Comparison of ENCODE assay signal across 10 cellular contexts in genomic region chr1:2468041-2468472, GRCh38. TPM values are rescaled to one million over a fixed set of nuclear protein-coding genes. Genes with fewer than 3 reads are reported as not detected.
A peak's percentile ranks its signal among the peaks of the same experiment; 100 is the strongest.
DNase-seq lines count a peak whose midpoint lies in the region; ATAC-seq and TF ChIP-seq lines count a peak whose summit lies in the region.
"Had no signal": no experiment of that assay in that cellular context is flagged by ENCODE, and none has a peak within 500 bp of the region (broad histone marks: within the 10 kb centered on the region; RNA-seq: fewer than 3 reads in every experiment).

No MANE protein-coding gene starts in this region.

- H3K27me3 ChIP-seq in heart left ventricle (peaks cover 29 to 86% (median 51%) of the 10 kb centered on the region in 9 donors), right atrium auricular region (peaks cover 0 to 17% of the 10 kb centered on the region in 2 donors), testis (no peaks in the 10 kb centered on the region)

- TF ChIP-seq CTCF in heart left ventricle (IDR thresholded peaks at IDR 0.05) (no peak), right atrium auricular region (IDR thresholded peaks at IDR 0.05) (no peak), testis (IDR thresholded peaks at IDR 0.05) (no peak)

- H3K4me1 ChIP-seq in heart left ventricle = peaks cover 0 to 4% (median 0%) of the 10 kb centered on the region in 12 donors
- H3K4me1 ChIP-seq in right atrium auricular region = no peaks in the 10 kb centered on the region
- peaks cover 3% of the 10 kb centered on the region for H3K4me1 ChIP-seq in testis

- ATAC-seq in heart left ventricle (peak in 1 of 4 donors; percentile 50), HG03039 (IDR thresholded peaks at IDR 0.05; ENCODE audit: unreplicated experiment) (no peak), GM18505 (IDR thresholded peaks at IDR 0.05; ENCODE audit: unreplicated experiment) (no peak)

- 18 to 24% (median 22%) methylated on average over 8 to 14 of the region's 14 CpGs for WGBS in heart left ventricle, 4 donors
- WGBS in testis, 2 donors = 34% methylated on average over 14 of the region's 14 CpGs; no CpG with 5 or more reads in 1 of the 2 donors

- no peak overlapping the region for H3K27ac ChIP-seq in heart left ventricle
- no peak overlapping the region for H3K27ac ChIP-seq in right atrium auricular region
- no peak overlapping the region for H3K27ac ChIP-seq in testis
- H3K27ac ChIP-seq: C4-2B, heart right ventricle had no signal

- intact Hi-C loops in heart left ventricle (cut with DNase I) = no loop called here
- intact Hi-C loops in testis (cut with DNase I; ENCODE audit: low total_unique reads) = no loop called here

- TF ChIP-seq POLR2A in heart left ventricle (IDR thresholded peaks at IDR 0.05) = no peak
- no peak for TF ChIP-seq POLR2A in testis (IDR thresholded peaks at IDR 0.05)
- TF ChIP-seq POLR2A in GM18505 (IDR thresholded peaks at IDR 0.05; ENCODE audit: borderline replicate concordance, extremely low read depth, insufficient read depth, insufficient read length) = no peak

- H3K9me3 ChIP-seq in heart left ventricle = no peaks in the 10 kb centered on the region
- no peaks in the 10 kb centered on the region for H3K9me3 ChIP-seq in right atrium auricular region
- no peaks in the 10 kb centered on the region for H3K9me3 ChIP-seq in testis
- H3K9me3 ChIP-seq: heart right ventricle had no signal

- H3K36me3 ChIP-seq in heart left ventricle = no peaks in the 10 kb centered on the region
- H3K36me3 ChIP-seq in right atrium auricular region = no peaks in the 10 kb centered on the region
- H3K36me3 ChIP-seq in testis (ENCODE audit: low read depth, missing control alignments) = no peaks in the 10 kb centered on the region
- H3K36me3 ChIP-seq: heart right ventricle had no signal

- H3K4me3 ChIP-seq in heart left ventricle (no peak overlapping the region), right atrium auricular region (no peak overlapping the region), testis (no peak overlapping the region)
- H3K4me3 ChIP-seq: heart right ventricle had no signal

- DNase-seq in heart left ventricle = peak in 3 of 5 donors; percentile 23 to 36 (median 30)
- no peak for DNase-seq in right atrium auricular region (ENCODE audit: low spot score)
- peak; percentile 76 for DNase-seq in activated CD8-positive, alpha-beta memory T cell treated with anti-CD3 and anti-CD28 coated beads for 24 hours
- DNase-seq in glomerular visceral epithelial cell (ENCODE audit: extremely low spot score) = peak; percentile 25
- DNase-seq in testis = peak; percentile 47
- DNase-seq in NCI-H526 (lab: John Stamatoyannopoulos, UW) = no peak

RNA-seq across cellular contexts. Expression of gene PLCH2, which starts 8.0 kb away (rescaled TPM):
- total RNA-seq in heart left ventricle = 1 to 10 TPM in 2 of 9 donors, under 1 TPM in 3, not detected in 4; 0.05 to 1.0 (median 0.36) TPM
- polyA plus RNA-seq in heart left ventricle = under 1 TPM; 0.04 to 0.08 TPM
- total RNA-seq in right atrium auricular region = under 1 TPM in 1 of 2 donors, not detected in 1; 0.12 TPM
- 1 to 10 TPM; 5.7 to 6.5 TPM for total RNA-seq in testis
- polyA plus RNA-seq in testis (ENCODE audit: insufficient read depth, low read depth, low replicate concordance) = 2.7 TPM

RNA-seq across cellular contexts. Expression of gene PEX10, which starts 55.7 kb away (rescaled TPM):
- total RNA-seq in heart left ventricle (10 to 100 TPM; 17.2 to 26.5 (median 18.9) TPM), right atrium auricular region (10 to 100 TPM; 16.2 to 17.4 TPM), testis (10 to 100 TPM; 50.4 to 52.8 TPM)
- polyA plus RNA-seq in heart left ventricle (10 to 100 TPM; 14.7 to 18.6 TPM), testis (ENCODE audit: insufficient read depth, low read depth, low replicate concordance) (49.5 TPM)

RNA-seq across cellular contexts. Expression of gene PANK4, which starts 58.3 kb away (rescaled TPM):
- total RNA-seq in heart left ventricle = 10 to 100 TPM; 27.2 to 43.0 (median 36.6) TPM
- polyA plus RNA-seq in heart left ventricle = 10 to 100 TPM; 31.4 to 33.1 TPM
- total RNA-seq in right atrium auricular region = 10 to 100 TPM; 27.0 to 41.5 TPM
- total RNA-seq in testis = 10 to 100 TPM; 65.9 to 84.7 TPM
- polyA plus RNA-seq in testis (ENCODE audit: insufficient read depth, low read depth, low replicate concordance) = 23.2 TPM

Comparison
In these comparisons a context has a peak if more than half of its experiments do, and no peak if none do; other contexts are left out.
1. DNase-seq: peak in heart left ventricle (3 of 5), activated CD8-positive, alpha-beta memory T cell treated with anti-CD3 and anti-CD28 coated beads for 24 hours (single experiment), glomerular visceral epithelial cell (single experiment) and testis (single experiment); none in right atrium auricular region (single experiment) and NCI-H526 (0 of 2).